In the genomic region with DNA sequence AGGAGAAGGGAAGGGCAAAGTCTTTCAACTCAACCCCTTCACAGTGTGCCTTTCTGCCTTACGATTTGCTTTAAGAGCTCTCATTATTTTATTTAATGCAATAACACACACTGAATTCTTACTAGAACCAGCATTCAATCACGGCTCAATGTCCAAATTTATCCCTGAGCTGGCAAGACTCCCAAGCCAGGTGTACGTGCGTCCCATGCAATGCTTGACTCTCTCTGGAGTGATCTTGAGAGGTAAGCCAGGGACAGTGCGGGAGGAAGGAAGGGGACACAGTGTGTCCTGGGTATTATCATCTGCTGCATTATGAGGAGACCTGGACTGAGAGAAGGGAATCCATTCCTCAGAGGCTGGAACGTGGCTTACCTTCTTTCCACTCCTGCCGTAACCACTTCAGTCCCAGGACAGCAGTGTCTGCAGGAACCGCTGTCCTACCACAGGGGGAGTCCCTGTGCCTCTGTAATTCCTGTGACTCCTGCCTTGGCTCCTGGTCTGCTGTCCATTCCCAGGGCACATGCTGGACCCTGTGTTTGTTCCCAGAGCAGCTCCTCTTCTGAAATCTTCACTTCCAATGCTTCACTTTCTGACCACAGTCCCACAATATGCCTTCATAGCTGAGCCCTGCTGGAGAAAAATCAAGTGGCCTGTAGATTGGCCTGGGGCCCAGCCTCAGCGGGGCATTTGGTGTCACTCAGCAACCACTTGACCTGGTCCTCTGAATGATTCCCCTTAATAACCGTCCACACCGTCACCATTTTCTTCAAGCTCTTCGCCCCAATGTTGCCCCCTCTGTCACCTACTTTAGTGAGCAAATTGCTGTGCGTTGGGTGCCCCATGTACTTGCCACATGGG, we compare ENCODE assay signal across 18 cellular contexts. TPM values are rescaled to one million over a fixed set of nuclear protein-coding genes. Genes with fewer than 3 reads are reported as not detected.
DNase-seq lines count a peak whose midpoint lies in the region; ATAC-seq and TF ChIP-seq lines count a peak whose summit lies in the region.
"Had no signal": no experiment of that assay in that cellular context is flagged by ENCODE, and none has a peak within 500 bp of the region (broad histone marks: within the 10 kb centered on the region; RNA-seq: fewer than 3 reads in every experiment).

No MANE protein-coding gene starts in this region.

- H3K4me3 ChIP-seq in HCT116 (replicated peaks in 1 of 2; ENCODE audit: low read depth in 1 of 2, low read length in 2 of 2): no peak overlapping the region
- H3K4me3 ChIP-seq in heart right ventricle: no peak overlapping the region
- no peak overlapping the region for H3K4me3 ChIP-seq in osteoblast (ENCODE audit: insufficient read depth, low read length)
- no peak overlapping the region for H3K4me3 ChIP-seq in OCI-LY7 (ENCODE audit: low read depth, low read length, poor library complexity, severe bottlenecking)
- no peak overlapping the region for H3K4me3 ChIP-seq in Peyer's patch

- 42 to 56% methylated on average over 13 of the region's 13 CpGs for WGBS in heart right ventricle, 2 donors

- ATAC-seq in HCT116: peak; percentile 94
- peak in 5 of 8 donors; percentile 24 to 66 (median 41) for ATAC-seq in heart right ventricle
- ATAC-seq: activated naive CD8-positive, alpha-beta T cell treated with anti-CD3 and anti-CD28 coated beads, Interleukin-2, amount 50 U/mL, for 24 hours had no signal

- H3K27me3 Mint-ChIP-seq in HFFc6 (ENCODE audit: insufficient read depth): peaks cover 24% of the 10 kb centered on the region
- H3K27me3 Mint-ChIP-seq: activated T-cell treated with anti-CD3 and anti-CD28 coated beads, Interleukin-2, amount 50 U/mL, for 24 hours had no signal

- no peak overlapping the region for H3K27ac Mint-ChIP-seq in HFFc6
- H3K27ac Mint-ChIP-seq: activated naive CD8-positive, alpha-beta T cell treated with anti-CD3 and anti-CD28 coated beads, Interleukin-2, amount 50 U/mL, for 24 hours; activated T-cell treated with anti-CD3 and anti-CD28 coated beads, Interleukin-2, amount 50 U/mL, for 24 hours; CD4-positive, alpha-beta T cell had no signal

- H3K27me3 ChIP-seq in HCT116 (ENCODE audit: insufficient read depth, low read length) (peaks cover 3% of the 10 kb centered on the region; the same call in 1 of the 2 replicates), heart right ventricle (peaks cover 0 to 12% (median 0%) of the 10 kb centered on the region in 7 donors), osteoblast (ENCODE audit: insufficient read depth, low read length) (peaks cover 14% of the 10 kb centered on the region), Peyer's patch (no peaks in the 10 kb centered on the region)

- no peaks in the 10 kb centered on the region for H3K4me1 ChIP-seq in HCT116 (ENCODE audit: control insufficient read depth in 1 of 2, insufficient read depth in 2 of 2, low read length in 2 of 2)
- H3K4me1 ChIP-seq in heart right ventricle: peaks cover 0 to 17% (median 0%) of the 10 kb centered on the region in 9 donors
- no peaks in the 10 kb centered on the region for H3K4me1 ChIP-seq in osteoblast (ENCODE audit: insufficient read depth, low read length)
- H3K4me1 ChIP-seq in OCI-LY7 (ENCODE audit: insufficient read depth, low read length, poor library complexity, severe bottlenecking): no peaks in the 10 kb centered on the region
- no peaks in the 10 kb centered on the region for H3K4me1 ChIP-seq in Peyer's patch

- POLR2A ChIA-PET in HCT116 (lab: Charles Lee): no interaction called here
- POLR2A ChIA-PET in OCI-LY7 (lab: Charles Lee): interaction anchor here (0.6 kb wide), 1 partner anchor 1101 kb away, joined by 3 read pairs; no protein-coding TSS in a partner anchor

- H3K4me1 Mint-ChIP-seq in HFFc6 (ENCODE audit: low read depth): no peaks in the 10 kb centered on the region
- H3K4me1 Mint-ChIP-seq: activated naive CD8-positive, alpha-beta T cell treated with anti-CD3 and anti-CD28 coated beads, Interleukin-2, amount 50 U/mL, for 24 hours had no signal

- no peaks in the 10 kb centered on the region for H3K79me2 ChIP-seq in HCT116 (ENCODE audit: insufficient read depth, low read length)
- no peaks in the 10 kb centered on the region for H3K79me2 ChIP-seq in osteoblast (ENCODE audit: insufficient read depth, low read length)
- H3K79me2 ChIP-seq in OCI-LY7 (ENCODE audit: insufficient read depth, low read depth, low read length): no peaks in the 10 kb centered on the region

- no peak for TF ChIP-seq POLR2A in HCT116 (IDR thresholded peaks at IDR 0.05; ENCODE audit: borderline replicate concordance, extremely low read depth, insufficient read depth, insufficient read length)
- TF ChIP-seq POLR2A in Peyer's patch (IDR thresholded peaks at IDR 0.05): no peak

- H3K4me3 Mint-ChIP-seq in HFFc6: no peak overlapping the region
- H3K4me3 Mint-ChIP-seq: activated naive CD8-positive, alpha-beta T cell treated with anti-CD3 and anti-CD28 coated beads, Interleukin-2, amount 50 U/mL, for 24 hours; activated T-cell treated with anti-CD3 and anti-CD28 coated beads, Interleukin-2, amount 50 U/mL, for 24 hours; CD4-positive, alpha-beta T cell had no signal

- H2AFZ ChIP-seq in HCT116 (ENCODE audit: low read depth, low read length, poor library complexity, severe bottlenecking) (no peak overlapping the region), osteoblast (ENCODE audit: low read length) (no peak overlapping the region), OCI-LY7 (ENCODE audit: low read length) (no peak overlapping the region)

- intact Hi-C loops in HCT116 (cut with micrococcal nuclease) (no loop called here), heart right ventricle (cut with DNase I) (loop anchor here in 2 of 10 donors (5.0 kb wide), 2 partner anchors 48 to 83 kb away; no protein-coding TSS in a partner anchor), OCI-LY7 (cut with micrococcal nuclease; ENCODE audit: unreplicated experiment) (no loop called here)

- CTCF ChIA-PET in HCT116 (lab: Charles Lee) (no interaction called here), OCI-LY7 (lab: Charles Lee; ENCODE audit: unreplicated experiment) (no interaction called here)

- H3K27ac ChIP-seq in HCT116 (ENCODE audit: low read depth, low read length) (no peak overlapping the region), heart right ventricle (no peak overlapping the region), osteoblast (ENCODE audit: low read depth, low read length) (no peak overlapping the region), OCI-LY7 (ENCODE audit: low read depth, low read length, poor library complexity, severe bottlenecking) (no peak overlapping the region), Peyer's patch (no peak overlapping the region)
- H3K27ac ChIP-seq: neutrophil had no signal

- peak; percentile 31 for TF ChIP-seq RAD21 in HCT116 (IDR thresholded peaks at IDR 0.05; ENCODE audit: low read depth)

- no peaks in the 10 kb centered on the region for H3K36me3 ChIP-seq in HCT116 (ENCODE audit: control insufficient read depth in 1 of 2, insufficient read depth in 2 of 2, low read length in 2 of 2)
- no peaks in the 10 kb centered on the region for H3K36me3 ChIP-seq in heart right ventricle
- H3K36me3 ChIP-seq in osteoblast (ENCODE audit: insufficient read depth, low read length): no peaks in the 10 kb centered on the region
- no peaks in the 10 kb centered on the region for H3K36me3 ChIP-seq in OCI-LY7 (ENCODE audit: insufficient read depth, low read length)
- H3K36me3 ChIP-seq in Peyer's patch: no peaks in the 10 kb centered on the region
- H3K36me3 ChIP-seq: neutrophil had no signal

- H3K9ac ChIP-seq in HCT116 (ENCODE audit: low read length): no peak overlapping the region

- no peaks in the 10 kb centered on the region for H3K36me3 Mint-ChIP-seq in HFFc6 (ENCODE audit: low read depth)

- H3K4me2 ChIP-seq in HCT116 (ENCODE audit: low read length) (no peak overlapping the region), osteoblast (ENCODE audit: insufficient read depth, low read length) (no peak overlapping the region), OCI-LY7 (ENCODE audit: low read length) (no peak overlapping the region)

- no peaks in the 10 kb centered on the region for H4K20me1 ChIP-seq in HCT116 (ENCODE audit: insufficient read depth)
- no peaks in the 10 kb centered on the region for H4K20me1 ChIP-seq in osteoblast (ENCODE audit: insufficient read depth, low read length)
- H4K20me1 ChIP-seq in OCI-LY7 (ENCODE audit: insufficient read depth, low read length): no peaks in the 10 kb centered on the region

- DNase-seq in HCT116 (ENCODE audit: low read depth, low spot score) (no peak), NCI-H774 (lab: John Stamatoyannopoulos, UW) (peak; percentile 36), heart right ventricle (peak in 1 of 2 donors; percentile 28), osteoblast (ENCODE audit: insufficient read length, low spot score, missing footprints) (peak; percentile 72), HFFc6 (no peak), OCI-LY7 (ENCODE audit: low spot score) (no peak), NCI-H1105 (lab: John Stamatoyannopoulos, UW) (no peak), Peyer's patch (no peak)
- DNase-seq: activated CD4-positive, alpha-beta T cell treated with anti-CD3 and anti-CD28 coated beads for 1 hour; activated naive CD8-positive, alpha-beta T cell treated with anti-CD3 and anti-CD28 coated beads, Interleukin-2, amount 50 U/mL, for 24 hours; activated T-cell treated with anti-CD3 and anti-CD28 coated beads, Interleukin-2, amount 50 U/mL, for 24 hours; CD4-positive, alpha-beta T cell; GDM1; NCI-H2171; OCI-M1; stimulated activated naive CD4-positive, alpha-beta T cell; SW 1271 had no signal

- TF ChIP-seq CTCF in HCT116 (IDR thresholded peaks at IDR 0.05 in 2 of 3, conservative IDR thresholded peaks at IDR 0.05 in 1 of 3; ENCODE audit: borderline replicate concordance in 1 of 3, insufficient read depth in 1 of 3, low read depth in 2 of 3, low read length in 2 of 3) (peak in 2 of 3 experiments; percentile 43 to 50; a peak in 5 of 6 replicates), heart right ventricle (IDR thresholded peaks at IDR 0.05) (peak in 2 of 9 donors; percentile 26 to 27), osteoblast (IDR thresholded peaks at IDR 0.05; ENCODE audit: extremely low read depth, low read depth, low read length) (no peak), HFFc6 (IDR thresholded peaks at IDR 0.05) (no peak), OCI-LY7 (conservative IDR thresholded peaks at IDR 0.05; ENCODE audit: low read length) (no peak), Peyer's patch (IDR thresholded peaks at IDR 0.05) (peak in 2 of 6 experiments; percentile 9 to 19)

- RAD21 ChIA-PET in HCT116 (lab: Charles Lee; ENCODE audit: low non-redundant PET in 1 of 2, low total read pairs in 2 of 2, uncharacterized antibody in 2 of 2, unreplicated experiment in 2 of 2): no interaction called here

- H3K9me3 ChIP-seq in HCT116 (ENCODE audit: control insufficient read depth in 1 of 2, insufficient read depth in 1 of 2, low read depth in 1 of 2, low read length in 2 of 2): no peaks in the 10 kb centered on the region
- H3K9me3 ChIP-seq in heart right ventricle: peaks cover 0 to 8% (median 0%) of the 10 kb centered on the region in 11 donors
- H3K9me3 ChIP-seq in osteoblast (ENCODE audit: low read depth, low read length): peaks cover 2% of the 10 kb centered on the region
- H3K9me3 ChIP-seq in OCI-LY7 (ENCODE audit: low read length): no peaks in the 10 kb centered on the region
- no peaks in the 10 kb centered on the region for H3K9me3 ChIP-seq in Peyer's patch
- H3K9me3 ChIP-seq: neutrophil had no signal

- H3K9me3 Mint-ChIP-seq in HFFc6: peaks cover 3% of the 10 kb centered on the region; the same call in 1 of the 2 replicates
- H3K9me3 Mint-ChIP-seq: activated naive CD8-positive, alpha-beta T cell treated with anti-CD3 and anti-CD28 coated beads, Interleukin-2, amount 50 U/mL, for 24 hours; activated T-cell treated with anti-CD3 and anti-CD28 coated beads, Interleukin-2, amount 50 U/mL, for 24 hours; CD4-positive, alpha-beta T cell had no signal

- H3K9me2 ChIP-seq in HCT116 (ENCODE audit: insufficient read depth): no peaks in the 10 kb centered on the region
- no peaks in the 10 kb centered on the region for H3K9me2 ChIP-seq in OCI-LY7 (ENCODE audit: insufficient read depth, low read length)

- BruUV-seq in HCT116 (replicated peaks; lab: Mats Ljungman, UMichigan) (no TSS peak), OCI-LY7 (replicated peaks; lab: Mats Ljungman, UMichigan) (no TSS peak)

RNA-seq across cellular contexts. Expression of a gene that starts 28.6 kb away (rescaled TPM):
- not detected for total RNA-seq in HCT116 (2021; ENCODE audit: unreplicated experiment)
- not detected in 2 replicates for polyA plus RNA-seq in HCT116 (2012)
- 1 to 10 TPM in 5 of 10 donors, under 1 TPM in 5; 0.36 to 2.8 (median 0.94) TPM for total RNA-seq in heart right ventricle
- polyA plus RNA-seq in heart right ventricle: 1 to 10 TPM in 1 of 2 donors, under 1 TPM in 1; 0.48 to 1.2 TPM
- total RNA-seq in osteoblast: under 0.01 TPM in 1 of 2 replicates, not detected in the other
- total RNA-seq in HFFc6 (2021; fragmentation: NEBNext Ultra II Directional; extraction: Animal tissue kit (Norgen Biotek cat#: 25700)): not detected
- not detected in 2 replicates for total RNA-seq in OCI-LY7 (2014; rRNA removed; shearing (Covaris generic))
- not detected in 2 replicates for total RNA-seq in OCI-LY7 (2022)
- total RNA-seq in Peyer's patch: 1 to 10 TPM; 1.4 to 4.6 (median 2.9) TPM
- total RNA-seq: CD4-positive, alpha-beta T cell had no signal

Comparison
In these comparisons a context has a peak if more than half of its experiments do, and no peak if none do; other contexts are left out.
1. DNase-seq: peak in NCI-H774 (single experiment) and osteoblast (single experiment); none in HCT116 (single experiment), HFFc6 (single experiment), OCI-LY7 (single experiment), NCI-H1105 (single experiment) and Peyer's patch (0 of 3).
2. CTCF ChIP-seq: peak in HCT116 (2 of 3); none in osteoblast (single experiment), HFFc6 (single experiment) and OCI-LY7 (single experiment).